ENCODE assay signal across 19 cellular contexts in genomic region chr1:150171801-150172200, GRCh38. TPM values are rescaled to one million over a fixed set of nuclear protein-coding genes. Genes with fewer than 3 reads are reported as not detected.
DNase-seq lines count a peak whose midpoint lies in the region; ATAC-seq, FAIRE-seq and TF ChIP-seq lines count a peak whose summit lies in the region.
"Had no signal": no experiment of that assay in that cellular context is flagged by ENCODE, and none has a peak within 500 bp of the region (broad histone marks: within the 10 kb centered on the region; RNA-seq: fewer than 3 reads in every experiment).

No MANE protein-coding gene starts in this region.

- no peaks in the 10 kb centered on the region for H3K9me3 ChIP-seq in K562 (replicated peaks; ENCODE audit: control insufficient read depth, insufficient read depth, low read depth, low read length)
- no peaks in the 10 kb centered on the region for H3K9me3 ChIP-seq in small intestine (ENCODE audit: control insufficient read depth, low read depth)
- H3K9me3 ChIP-seq: HAP-1 had no signal

- no peak for TF ChIP-seq EP300 in K562 (IDR thresholded peaks at IDR 0.05; ENCODE audit: low read length)

- H3K9ac ChIP-seq in K562 (ENCODE audit: insufficient read depth in 1 of 2, low read depth in 2 of 2, low read length in 2 of 2), result no peak overlapping the region

- no TSS peak for BruUV-seq in K562 (replicated peaks; lab: Mats Ljungman, UMichigan)

- H3K4me1 ChIP-seq in K562 (replicated peaks in 1 of 2; ENCODE audit: control insufficient read depth in 2 of 2, insufficient read depth in 2 of 2, low read length in 2 of 2) (peaks cover 0 to 6% of the 10 kb centered on the region in 2 experiments; a peak in 3 of 5 replicates), small intestine (ENCODE audit: control insufficient read depth in 2 of 2, insufficient read depth in 1 of 2, low read depth in 1 of 2, low read length in 1 of 2) (peaks cover 0 to 2% of the 10 kb centered on the region in 2 donors)

- no peak overlapping the region for H3K4me3 Mint-ChIP-seq in activated T-cell treated with anti-CD3 and anti-CD28 coated beads, Interleukin-2, amount 50 U/mL, for 72 hours
- H3K4me3 Mint-ChIP-seq in activated T-cell treated with anti-CD3 and anti-CD28 coated beads, Interleukin-2, amount 50 U/mL, for 24 hours, result no peak overlapping the region
- H3K4me3 Mint-ChIP-seq: CD14-positive monocyte; CD8-positive, alpha-beta T cell had no signal

- no peaks in the 10 kb centered on the region for H3K27me3 ChIP-seq in K562 (ENCODE audit: control insufficient read depth in 2 of 2, insufficient read depth in 2 of 2, low read length in 2 of 2)
- no peaks in the 10 kb centered on the region for H3K27me3 ChIP-seq in small intestine (ENCODE audit: control insufficient read depth in 2 of 2, insufficient read depth in 2 of 2, low read length in 2 of 2)

- H3K27ac Mint-ChIP-seq in activated T-cell treated with anti-CD3 and anti-CD28 coated beads, Interleukin-2, amount 50 U/mL, for 72 hours, result peak overlapping the region; percentile 31
- H3K27ac Mint-ChIP-seq in activated T-cell treated with anti-CD3 and anti-CD28 coated beads, Interleukin-2, amount 50 U/mL, for 24 hours, result no peak overlapping the region
- H3K27ac Mint-ChIP-seq: CD8-positive, alpha-beta T cell had no signal

- H3K4me2 ChIP-seq in K562 (ENCODE audit: insufficient read depth, low read length), result no peak overlapping the region

- TF ChIP-seq CTCF in K562 (IDR thresholded peaks at IDR 0.05 in 2 of 3, conservative IDR thresholded peaks at IDR 0.05 in 1 of 3; ENCODE audit: insufficient read depth in 2 of 3, low read depth in 1 of 3, low read length in 3 of 3), result no peak

- H3K9me3 Mint-ChIP-seq in activated T-cell treated with anti-CD3 and anti-CD28 coated beads, Interleukin-2, amount 50 U/mL, for 72 hours, result no peaks in the 10 kb centered on the region
- H3K9me3 Mint-ChIP-seq in activated T-cell treated with anti-CD3 and anti-CD28 coated beads, Interleukin-2, amount 50 U/mL, for 24 hours, result no peaks in the 10 kb centered on the region
- H3K9me3 Mint-ChIP-seq: CD14-positive monocyte; CD8-positive, alpha-beta T cell had no signal

- WGBS in K562 (ENCODE audit: insufficient coverage, low coverage, missing lambda C conversion rate), result 0% methylated on average over 2 of the region's 2 CpGs
- 26 to 67% (median 54%) methylated on average over 2 of the region's 2 CpGs for WGBS in small intestine, 3 donors

- no peaks in the 10 kb centered on the region for H3K27me3 Mint-ChIP-seq in activated T-cell treated with anti-CD3 and anti-CD28 coated beads, Interleukin-2, amount 50 U/mL, for 72 hours (ENCODE audit: low read depth)
- no peaks in the 10 kb centered on the region for H3K27me3 Mint-ChIP-seq in activated T-cell treated with anti-CD3 and anti-CD28 coated beads, Interleukin-2, amount 50 U/mL, for 24 hours

- in situ Hi-C loops in K562 (cut with MboI), result no loop called here

- no peak for TF ChIP-seq POLR2A in K562 (conservative IDR thresholded peaks at IDR 0.05)

- ATAC-seq in activated T-cell treated with anti-CD3 and anti-CD28 coated beads, Interleukin-2, amount 50 U/mL, for 72 hours (replicated peaks in 1 of 2), result no peak
- ATAC-seq in K562, result peak; percentile 50
- ATAC-seq: CD8-positive, alpha-beta T cell had no signal

- no peak overlapping the region for H2AFZ ChIP-seq in K562 (ENCODE audit: low read depth, low read length)

- no peaks in the 10 kb centered on the region for H3K36me3 ChIP-seq in K562 (ENCODE audit: control insufficient read depth, insufficient read depth, low read length)
- H3K36me3 ChIP-seq in small intestine (ENCODE audit: control insufficient read depth in 2 of 2, insufficient read depth in 2 of 2, low read length in 2 of 2), result no peaks in the 10 kb centered on the region
- H3K36me3 ChIP-seq: HAP-1 had no signal

- H3K27ac ChIP-seq in K562 (ENCODE audit: extremely low read depth, low read depth, low read length) (no peak overlapping the region), small intestine (ENCODE audit: low read depth in 1 of 2, low read length in 1 of 2) (peak overlapping the region in 1 of 2 donors; percentile 39)
- H3K27ac ChIP-seq: 22Rv1 had no signal

- no peak for TF ChIP-seq RAD21 in K562 (CRISPR knock-in tag; conservative IDR thresholded peaks at IDR 0.05 in 1 of 2, IDR thresholded peaks at IDR 0.05 in 1 of 2)

- POLR2A ChIA-PET in K562 (lab: Yijun Ruan, JAX), result interaction anchor here (0.9 to 1.5 kb wide), 2 partner anchors 284 to 285 kb away, joined by 3 to 5 read pairs; a partner anchor contains a TSS

- H3K4me3 ChIP-seq in K562, result no peak overlapping the region
- no peak overlapping the region for H3K4me3 ChIP-seq in small intestine (ENCODE audit: low read depth in 1 of 2, low read length in 2 of 2)
- H3K4me3 ChIP-seq: HAP-1 had no signal

- intact Hi-C loops in K562 (cut with micrococcal nuclease), result no loop called here

- no peak for DNase-seq in activated T-cell treated with anti-CD3 and anti-CD28 coated beads, Interleukin-2, amount 50 U/mL, for 72 hours
- no peak for DNase-seq in activated T-cell treated with anti-CD3 and anti-CD28 coated beads, Interleukin-2, amount 50 U/mL, for 24 hours
- DNase-seq in K562 (ENCODE audit: extremely low read depth in 1 of 4, low spot score in 3 of 4), result peak in 1 of 4 experiments; percentile 55
- peak; percentile 43 for DNase-seq in small intestine
- no peak for DNase-seq in amygdala (lab: John Stamatoyannopoulos, UW)
- no peak for DNase-seq in DMS53 (lab: John Stamatoyannopoulos, UW)
- DNase-seq in HCEC 1CT, result no peak
- no peak for DNase-seq in amniotic stem cell (lab: John Stamatoyannopoulos, UW)
- DNase-seq: CD8-positive, alpha-beta T cell; COR-L47; DMS153; DND-41; GDM1; GOT3 had no signal

- H3K4me1 Mint-ChIP-seq in activated T-cell treated with anti-CD3 and anti-CD28 coated beads, Interleukin-2, amount 50 U/mL, for 72 hours (ENCODE audit: low read depth), result no peaks in the 10 kb centered on the region
- H3K4me1 Mint-ChIP-seq in activated T-cell treated with anti-CD3 and anti-CD28 coated beads, Interleukin-2, amount 50 U/mL, for 24 hours (ENCODE audit: low read depth), result no peaks in the 10 kb centered on the region

- no peaks in the 10 kb centered on the region for H3K36me3 Mint-ChIP-seq in activated T-cell treated with anti-CD3 and anti-CD28 coated beads, Interleukin-2, amount 50 U/mL, for 72 hours (ENCODE audit: insufficient read depth in 2 of 2)
- no peaks in the 10 kb centered on the region for H3K36me3 Mint-ChIP-seq in activated T-cell treated with anti-CD3 and anti-CD28 coated beads, Interleukin-2, amount 50 U/mL, for 24 hours (ENCODE audit: low read depth)
- H3K36me3 Mint-ChIP-seq: CD8-positive, alpha-beta T cell had no signal

- H4K20me1 ChIP-seq in K562 (replicated peaks; ENCODE audit: control insufficient read depth, insufficient read depth, low read length), result no peaks in the 10 kb centered on the region

- CTCF ChIA-PET in K562 (lab: Yijun Ruan, JAX; ENCODE audit: low intra/inter-chr PET ratio), result interaction anchor here (0.7 kb wide), 1 partner anchor 51 kb away, joined by 3 read pairs; no protein-coding TSS in a partner anchor

- H3K9me1 ChIP-seq in K562 (ENCODE audit: control insufficient read depth, insufficient read depth, low read length), result no peaks in the 10 kb centered on the region

- peak; percentile 48 for FAIRE-seq in K562 (lab: Jason Lieb, UNC)
- FAIRE-seq in small intestine (lab: Jason Lieb, UNC), result no peak
- FAIRE-seq: D721Med, GM12892 had no signal

- no peaks in the 10 kb centered on the region for H3K79me2 ChIP-seq in K562 (ENCODE audit: control insufficient read depth, insufficient read depth, low read length)

TF ChIP-seq in K562, 482 proteins besides CTCF, POLR2A, EP300 and RAD21 (continues in another document):
- TF ChIP-seq E2F3 (CRISPR knock-in tag; IDR thresholded peaks at IDR 0.05), result no peak
- no peak for TF ChIP-seq STAT6 (CRISPR knock-in tag; IDR thresholded peaks at IDR 0.05)
- TF ChIP-seq RBM25 (IDR thresholded peaks at IDR 0.05; ENCODE audit: low read depth, low read length, severe bottlenecking), result peak; percentile 71

RNA-seq across cellular contexts. Expression of gene PLEKHO1, which starts 22.1 kb away (rescaled TPM):
- total RNA-seq in activated T-cell treated with anti-CD3 and anti-CD28 coated beads, Interleukin-2, amount 50 U/mL, for 72 hours, result 10 to 100 TPM; 21.9 to 42.7 TPM
- total RNA-seq in K562 (2011; cell fraction: chromatin; rRNA removed; ENCODE audit: low replicate concordance), result 15.4 and 19.3 TPM in 2 replicates
- total RNA-seq in K562 (2011; cell fraction: nucleolus; rRNA removed), result 8.4 and 10.0 TPM in 2 replicates
- total RNA-seq in K562 (2011; cell fraction: nucleoplasm; rRNA removed), result 12.5 and 15.6 TPM in 2 replicates
- total RNA-seq in K562 (2014; rRNA removed) (13.3 and 16.2 TPM in 2 replicates), K562 (2014; rRNA removed; fragmentation: Illumina TruSeq; extraction: Trizol) (6.8 and 6.9 TPM in 2 replicates), K562 (2015; rRNA removed; fragmentation: Illumina TruSeq; extraction: Trizol) (8.5 and 8.6 TPM in 2 replicates), K562 (2021) (9.7 and 11.1 TPM in 2 replicates)
- polyA plus RNA-seq in K562 (2011; rRNA removed) (9.6 and 11.7 TPM in 2 replicates), K562 (2014; fragmentation: Illumina TruSeq; extraction: Trizol) (9.9 and 10.3 TPM in 2 replicates), K562 (2014; fragmentation: Nextera tagmentation; extraction: Ambion mirVana) (under 1 TPM; 0.39 to 0.52 TPM), K562 (2014; rRNA removed) (10.2 and 13.3 TPM in 2 replicates), small intestine (10 to 100 TPM in 2 of 3 donors, 1 to 10 TPM in 1; 8.1 to 38.4 (median 29.8) TPM)
- polyA plus RNA-seq in K562 (2011; cell fraction: cytosol; rRNA removed), result 9.5 and 10.1 TPM in 2 replicates
- polyA plus RNA-seq in K562 (2011; cell fraction: nucleus; rRNA removed), result 15.3 and 20.6 TPM in 2 replicates
- polyA plus RNA-seq in K562 (2012), result 6.1 and 10.3 TPM in 2 replicates
- polyA minus RNA-seq in K562 (2011; rRNA and poly(A)+ RNA removed), result 5.1 and 8.4 TPM in 2 replicates
- 5.7 and 8.6 TPM in 2 replicates for polyA minus RNA-seq in K562 (2011; cell fraction: cytosol; rRNA and poly(A)+ RNA removed)
- polyA minus RNA-seq in K562 (2011; cell fraction: nucleus; rRNA and poly(A)+ RNA removed), result 3.0 and 5.4 TPM in 2 replicates
